Comparison of ENCODE assay signal across 1 cellular context in the genomic region with DNA sequence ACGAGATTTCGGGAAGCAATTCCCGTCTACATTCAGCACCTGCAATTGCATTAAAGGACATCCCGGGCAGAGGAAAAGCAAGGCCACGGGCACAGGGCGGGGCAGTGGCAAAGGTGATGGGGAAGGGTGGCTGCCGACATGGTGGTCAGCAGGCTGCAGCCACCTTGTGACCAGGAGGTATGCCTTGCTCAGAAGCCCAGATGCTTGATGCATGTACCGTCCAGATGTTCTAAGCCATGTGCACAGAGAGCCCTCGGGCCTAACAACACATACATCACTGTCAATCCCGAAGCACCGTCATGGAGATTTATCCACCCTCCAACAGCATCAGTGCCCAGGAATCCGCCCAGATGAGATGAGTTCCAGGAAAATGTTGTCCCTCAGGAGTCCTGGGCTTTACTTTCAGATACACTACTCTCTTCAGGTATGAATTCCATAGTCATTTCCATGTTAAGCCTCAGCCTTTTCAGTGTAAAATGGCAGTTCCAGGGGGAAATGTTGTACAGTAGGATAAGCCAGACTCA.
TF ChIP-seq lines count a peak whose summit lies in the region.

No MANE protein-coding gene starts in this region.

TF ChIP-seq in HCT116, 20 proteins besides CTCF, POLR2A, EP300 and RAD21 (continued from another document):
- TF ChIP-seq, protein P1, sequence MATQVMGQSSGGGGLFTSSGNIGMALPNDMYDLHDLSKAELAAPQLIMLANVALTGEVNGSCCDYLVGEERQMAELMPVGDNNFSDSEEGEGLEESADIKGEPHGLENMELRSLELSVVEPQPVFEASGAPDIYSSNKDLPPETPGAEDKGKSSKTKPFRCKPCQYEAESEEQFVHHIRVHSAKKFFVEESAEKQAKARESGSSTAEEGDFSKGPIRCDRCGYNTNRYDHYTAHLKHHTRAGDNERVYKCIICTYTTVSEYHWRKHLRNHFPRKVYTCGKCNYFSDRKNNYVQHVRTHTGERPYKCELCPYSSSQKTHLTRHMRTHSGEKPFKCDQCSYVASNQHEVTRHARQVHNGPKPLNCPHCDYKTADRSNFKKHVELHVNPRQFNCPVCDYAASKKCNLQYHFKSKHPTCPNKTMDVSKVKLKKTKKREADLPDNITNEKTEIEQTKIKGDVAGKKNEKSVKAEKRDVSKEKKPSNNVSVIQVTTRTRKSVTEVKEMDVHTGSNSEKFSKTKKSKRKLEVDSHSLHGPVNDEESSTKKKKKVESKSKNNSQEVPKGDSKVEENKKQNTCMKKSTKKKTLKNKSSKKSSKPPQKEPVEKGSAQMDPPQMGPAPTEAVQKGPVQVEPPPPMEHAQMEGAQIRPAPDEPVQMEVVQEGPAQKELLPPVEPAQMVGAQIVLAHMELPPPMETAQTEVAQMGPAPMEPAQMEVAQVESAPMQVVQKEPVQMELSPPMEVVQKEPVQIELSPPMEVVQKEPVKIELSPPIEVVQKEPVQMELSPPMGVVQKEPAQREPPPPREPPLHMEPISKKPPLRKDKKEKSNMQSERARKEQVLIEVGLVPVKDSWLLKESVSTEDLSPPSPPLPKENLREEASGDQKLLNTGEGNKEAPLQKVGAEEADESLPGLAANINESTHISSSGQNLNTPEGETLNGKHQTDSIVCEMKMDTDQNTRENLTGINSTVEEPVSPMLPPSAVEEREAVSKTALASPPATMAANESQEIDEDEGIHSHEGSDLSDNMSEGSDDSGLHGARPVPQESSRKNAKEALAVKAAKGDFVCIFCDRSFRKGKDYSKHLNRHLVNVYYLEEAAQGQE (IDR thresholded peaks at IDR 0.05; ENCODE audit: low read depth), result no peak
- TF ChIP-seq ZFX (IDR thresholded peaks at IDR 0.05) (no peak), JUND (IDR thresholded peaks at IDR 0.05) (no peak)
TF ChIP-seq in HCT116: peak in this region for 0.
